ENCODE assay signal across 26 cellular contexts in genomic region chr13:48112896-48113525, GRCh38. TPM values are rescaled to one million over a fixed set of nuclear protein-coding genes. Genes with fewer than 3 reads are reported as not detected.
DNase-seq lines count a peak whose midpoint lies in the region; ATAC-seq, FAIRE-seq and TF ChIP-seq lines count a peak whose summit lies in the region.
"Had no signal": no experiment of that assay in that cellular context is flagged by ENCODE, and none has a peak within 500 bp of the region (broad histone marks: within the 10 kb centered on the region; RNA-seq: fewer than 3 reads in every experiment).

No MANE protein-coding gene starts in this region.

- H2AFZ ChIP-seq in K562 (ENCODE audit: low read depth, low read length) (no peak overlapping the region), smooth muscle cell (ENCODE audit: low read depth) (no peak overlapping the region)
- H2AFZ ChIP-seq: hepatocyte had no signal

- no peak overlapping the region for H3K4me2 ChIP-seq in K562 (ENCODE audit: insufficient read depth, low read length)
- H3K4me2 ChIP-seq in smooth muscle cell, result no peak overlapping the region
- H3K4me2 ChIP-seq: hepatocyte had no signal

- H4K20me1 ChIP-seq in K562 (replicated peaks; ENCODE audit: control insufficient read depth, insufficient read depth, low read length) (no peaks in the 10 kb centered on the region), smooth muscle cell (ENCODE audit: low read depth) (no peaks in the 10 kb centered on the region)

- ATAC-seq in activated naive CD8-positive, alpha-beta T cell treated with anti-CD3 and anti-CD28 coated beads, Interleukin-2, amount 50 U/mL, for 24 hours, result peak; percentile 76
- ATAC-seq in K562, result no peak
- ATAC-seq in lower lobe of right lung, result no peak
- no peak for ATAC-seq in pancreas
- ATAC-seq: gastrocnemius medialis, GM12878, left colon, PC-3 had no signal

- no peak overlapping the region for H3K9ac ChIP-seq in K562 (ENCODE audit: insufficient read depth in 1 of 2, low read depth in 2 of 2, low read length in 2 of 2)
- H3K9ac ChIP-seq in smooth muscle cell (ENCODE audit: low read depth), result no peak overlapping the region

- peak overlapping the region; percentile 5 for H3K27ac Mint-ChIP-seq in activated naive CD8-positive, alpha-beta T cell treated with anti-CD3 and anti-CD28 coated beads, Interleukin-2, amount 50 U/mL, for 24 hours
- H3K27ac Mint-ChIP-seq in activated naive CD8-positive, alpha-beta T cell treated with anti-CD3 and anti-CD28 coated beads for 36 hours, result no peak overlapping the region
- H3K27ac Mint-ChIP-seq: CD8-positive, alpha-beta memory T cell; T-helper 2 cell treated with Interferon-gamma antibody and Interleukin-4, amounts not matched to agents 5 μg/mL and 100 μg/mL, for 36 hours had no signal

- FAIRE-seq in K562 (lab: Jason Lieb, UNC) (no peak), pancreas (lab: Jason Lieb, UNC) (no peak)
- FAIRE-seq: endometrium, GM12878 had no signal

- no peaks in the 10 kb centered on the region for H3K9me3 Mint-ChIP-seq in activated naive CD8-positive, alpha-beta T cell treated with anti-CD3 and anti-CD28 coated beads, Interleukin-2, amount 50 U/mL, for 24 hours
- no peaks in the 10 kb centered on the region for H3K9me3 Mint-ChIP-seq in activated naive CD8-positive, alpha-beta T cell treated with anti-CD3 and anti-CD28 coated beads for 36 hours
- H3K9me3 Mint-ChIP-seq: CD8-positive, alpha-beta memory T cell; T-helper 2 cell treated with Interferon-gamma antibody and Interleukin-4, amounts not matched to agents 5 μg/mL and 100 μg/mL, for 36 hours had no signal

- H3K4me3 ChIP-seq in K562, result no peak overlapping the region
- no peak overlapping the region for H3K4me3 ChIP-seq in lower lobe of right lung
- no peak overlapping the region for H3K4me3 ChIP-seq in pancreas
- H3K4me3 ChIP-seq in smooth muscle cell, result no peak overlapping the region
- H3K4me3 ChIP-seq: gastrocnemius medialis, GM12878, HAP-1, hepatocyte, spleen, tibial nerve had no signal

- H3K27ac ChIP-seq in K562 (ENCODE audit: extremely low read depth, low read depth, low read length) (no peak overlapping the region), lower lobe of right lung (peak overlapping the region; percentile 13), pancreas (no peak overlapping the region), smooth muscle cell (ENCODE audit: low read depth) (no peak overlapping the region)
- H3K27ac ChIP-seq: hepatocyte, spleen had no signal

- H3K79me2 ChIP-seq in K562 (ENCODE audit: control insufficient read depth, insufficient read depth, low read length) (no peaks in the 10 kb centered on the region), smooth muscle cell (ENCODE audit: low read depth) (no peaks in the 10 kb centered on the region)
- H3K79me2 ChIP-seq: hepatocyte had no signal

- no peaks in the 10 kb centered on the region for H3K9me1 ChIP-seq in K562 (ENCODE audit: control insufficient read depth, insufficient read depth, low read length)

- no TSS peak for BruUV-seq in K562 (replicated peaks; lab: Mats Ljungman, UMichigan)

- CTCF ChIA-PET in K562 (lab: Yijun Ruan, JAX; ENCODE audit: low intra/inter-chr PET ratio), result no interaction called here

- H3K4me1 ChIP-seq in K562 (replicated peaks in 1 of 2; ENCODE audit: control insufficient read depth in 2 of 2, insufficient read depth in 2 of 2, low read length in 2 of 2), result no peaks in the 10 kb centered on the region
- H3K4me1 ChIP-seq in lower lobe of right lung, result peaks cover 23% of the 10 kb centered on the region
- H3K4me1 ChIP-seq in pancreas, result no peaks in the 10 kb centered on the region
- no peaks in the 10 kb centered on the region for H3K4me1 ChIP-seq in smooth muscle cell (ENCODE audit: low read depth)
- H3K4me1 ChIP-seq: BE2C, HAP-1 had no signal

- 0% methylated on average over 3 of the region's 4 CpGs for WGBS in K562 (ENCODE audit: insufficient coverage, low coverage, missing lambda C conversion rate)
- WGBS in pancreas, 2 donors, result 72 to 82% methylated on average over 4 of the region's 4 CpGs
- 82% methylated on average over 4 of the region's 4 CpGs for WGBS in smooth muscle cell (ENCODE audit: low lambda C conversion rate)

- H3K36me3 ChIP-seq in K562 (ENCODE audit: control insufficient read depth, insufficient read depth, low read length) (no peaks in the 10 kb centered on the region), lower lobe of right lung (no peaks in the 10 kb centered on the region), pancreas (no peaks in the 10 kb centered on the region), smooth muscle cell (ENCODE audit: low read depth) (no peaks in the 10 kb centered on the region)
- H3K36me3 ChIP-seq: BE2C, gastrocnemius medialis, HAP-1, spleen, tibial nerve had no signal

- TF ChIP-seq CTCF in K562 (IDR thresholded peaks at IDR 0.05 in 2 of 3, conservative IDR thresholded peaks at IDR 0.05 in 1 of 3; ENCODE audit: insufficient read depth in 2 of 3, low read depth in 1 of 3, low read length in 3 of 3) (no peak), lower lobe of right lung (IDR thresholded peaks at IDR 0.05) (no peak), pancreas (IDR thresholded peaks at IDR 0.05) (no peak), smooth muscle cell (IDR thresholded peaks at IDR 0.05; ENCODE audit: borderline replicate concordance, insufficient read depth, poor library complexity, severe bottlenecking) (no peak)

- intact Hi-C loops in K562 (cut with micrococcal nuclease), result no loop called here
- intact Hi-C loops in lower lobe of right lung (cut with DNase I), result no loop called here
- intact Hi-C loops in pancreas (cut with DNase I), result loop anchor here in 1 of 3 donors (10.0 kb wide), 1 partner anchor 472 kb away; no protein-coding TSS in a partner anchor

- no peak for TF ChIP-seq POLR2A in K562 (conservative IDR thresholded peaks at IDR 0.05)

- no peaks in the 10 kb centered on the region for H3F3A ChIP-seq in smooth muscle cell (ENCODE audit: low read depth)

- no peak for TF ChIP-seq EP300 in K562 (IDR thresholded peaks at IDR 0.05; ENCODE audit: low read length)

- no peaks in the 10 kb centered on the region for H3K9me3 ChIP-seq in K562 (replicated peaks; ENCODE audit: control insufficient read depth, insufficient read depth, low read depth, low read length)
- H3K9me3 ChIP-seq in lower lobe of right lung, result no peaks in the 10 kb centered on the region
- H3K9me3 ChIP-seq in pancreas, result no peaks in the 10 kb centered on the region
- H3K9me3 ChIP-seq in smooth muscle cell (replicated peaks; ENCODE audit: low read depth), result no peaks in the 10 kb centered on the region
- H3K9me3 ChIP-seq: BE2C, gastrocnemius medialis, HAP-1, spleen, tibial nerve had no signal

- in situ Hi-C loops in K562 (cut with MboI), result no loop called here

- no peak for TF ChIP-seq RAD21 in K562 (CRISPR knock-in tag; conservative IDR thresholded peaks at IDR 0.05 in 1 of 2, IDR thresholded peaks at IDR 0.05 in 1 of 2)

- DNase-seq in activated naive CD8-positive, alpha-beta T cell treated with anti-CD3 and anti-CD28 coated beads, Interleukin-2, amount 50 U/mL, for 24 hours, result no peak
- no peak for DNase-seq in activated naive CD8-positive, alpha-beta T cell treated with anti-CD3 and anti-CD28 coated beads for 36 hours
- peak; percentile 19 for DNase-seq in EH (ENCODE audit: low read depth)
- DNase-seq in K562 (ENCODE audit: extremely low read depth in 1 of 4, low spot score in 3 of 4), result no peak
- DNase-seq in lower lobe of right lung, result no peak
- DNase-seq in pancreas, result no peak
- DNase-seq in smooth muscle cell (lab: John Stamatoyannopoulos, UW; ENCODE audit: unreplicated experiment), result no peak
- no peak for DNase-seq in activated effector memory CD4-positive, alpha-beta T cell treated with anti-CD3 and anti-CD28 coated beads, Interleukin-2, amount 50 U/mL, for 16 hours
- DNase-seq: activated gamma-delta T cell treated with Interleukin-2 at 50 U/mL for 16 hours; BE2C; CD8-positive, alpha-beta memory T cell; gastrocnemius medialis; Karpas-422; left colon; NCI-H1417; NCI-H2029; NCI-H524 treated with DMSO at 0.1 percent for 48 hours; NK-92 treated with Interleukin-12 subunit alpha and Interleukin-12 subunit beta, amount 100 ng/mL, for 24 hours; PC-3; spleen had no signal

- peaks cover 8% of the 10 kb centered on the region for H3K27me3 Mint-ChIP-seq in activated naive CD8-positive, alpha-beta T cell treated with anti-CD3 and anti-CD28 coated beads, Interleukin-2, amount 50 U/mL, for 24 hours
- H3K27me3 Mint-ChIP-seq in activated naive CD8-positive, alpha-beta T cell treated with anti-CD3 and anti-CD28 coated beads for 36 hours, result no peaks in the 10 kb centered on the region

- no peak overlapping the region for H3K4me3 Mint-ChIP-seq in activated naive CD8-positive, alpha-beta T cell treated with anti-CD3 and anti-CD28 coated beads, Interleukin-2, amount 50 U/mL, for 24 hours
- H3K4me3 Mint-ChIP-seq in activated naive CD8-positive, alpha-beta T cell treated with anti-CD3 and anti-CD28 coated beads for 36 hours, result no peak overlapping the region
- H3K4me3 Mint-ChIP-seq: CD8-positive, alpha-beta memory T cell; T-helper 2 cell treated with Interferon-gamma antibody and Interleukin-4, amounts not matched to agents 5 μg/mL and 100 μg/mL, for 36 hours had no signal

- H3K27me3 ChIP-seq in K562 (ENCODE audit: control insufficient read depth in 2 of 2, insufficient read depth in 2 of 2, low read length in 2 of 2) (no peaks in the 10 kb centered on the region), lower lobe of right lung (ENCODE audit: low read depth) (no peaks in the 10 kb centered on the region), pancreas (no peaks in the 10 kb centered on the region), smooth muscle cell (ENCODE audit: low read depth) (no peaks in the 10 kb centered on the region)
- H3K27me3 ChIP-seq: BE2C, gastrocnemius medialis, hepatocyte, spleen, tibial nerve had no signal

- POLR2A ChIA-PET in K562 (lab: Yijun Ruan, JAX), result interaction anchor here (0.7 kb wide), 1 partner anchor 69 kb away, joined by 3 read pairs; no protein-coding TSS in a partner anchor

- no peaks in the 10 kb centered on the region for H3K36me3 Mint-ChIP-seq in activated naive CD8-positive, alpha-beta T cell treated with anti-CD3 and anti-CD28 coated beads, Interleukin-2, amount 50 U/mL, for 24 hours (ENCODE audit: low read depth)
- no peaks in the 10 kb centered on the region for H3K36me3 Mint-ChIP-seq in activated naive CD8-positive, alpha-beta T cell treated with anti-CD3 and anti-CD28 coated beads for 36 hours

- H3K4me1 Mint-ChIP-seq in activated naive CD8-positive, alpha-beta T cell treated with anti-CD3 and anti-CD28 coated beads, Interleukin-2, amount 50 U/mL, for 24 hours, result peaks cover 13% of the 10 kb centered on the region
- H3K4me1 Mint-ChIP-seq in activated naive CD8-positive, alpha-beta T cell treated with anti-CD3 and anti-CD28 coated beads for 36 hours, result peaks cover 4% of the 10 kb centered on the region

RNA-seq across cellular contexts. Expression of gene MED4, which starts 18.1 kb away (rescaled TPM):
- 10 to 100 TPM; 66.3 to 66.8 TPM for total RNA-seq in activated naive CD8-positive, alpha-beta T cell treated with anti-CD3 and anti-CD28 coated beads for 36 hours
- total RNA-seq in K562 (2011; cell fraction: chromatin; rRNA removed; ENCODE audit: low replicate concordance), result 5.6 and 20.3 TPM in 2 replicates
- total RNA-seq in K562 (2011; cell fraction: nucleolus; rRNA removed), result 5.7 and 7.8 TPM in 2 replicates
- 10.4 and 21.2 TPM in 2 replicates for total RNA-seq in K562 (2011; cell fraction: nucleoplasm; rRNA removed)
- 22.2 and 24.5 TPM in 2 replicates for total RNA-seq in K562 (2014; rRNA removed)
- 35.7 and 45.1 TPM in 2 replicates for total RNA-seq in K562 (2014; rRNA removed; fragmentation: Illumina TruSeq; extraction: Trizol)
- 33.8 and 35.2 TPM in 2 replicates for total RNA-seq in K562 (2015; rRNA removed; fragmentation: Illumina TruSeq; extraction: Trizol)
- 29.9 and 34.1 TPM in 2 replicates for total RNA-seq in K562 (2021)
- polyA plus RNA-seq in K562 (2011; rRNA removed), result 61.5 and 80.8 TPM in 2 replicates
- 22.5 and 37.4 TPM in 2 replicates for polyA plus RNA-seq in K562 (2011; cell fraction: cytosol; rRNA removed)
- polyA plus RNA-seq in K562 (2011; cell fraction: nucleus; rRNA removed), result 11.1 and 16.6 TPM in 2 replicates
- 25.7 and 37.5 TPM in 2 replicates for polyA plus RNA-seq in K562 (2012)
- polyA plus RNA-seq in K562 (2014; fragmentation: Illumina TruSeq; extraction: Trizol), result 59.6 and 63.6 TPM in 2 replicates
- 10 to 100 TPM; 73.5 to 87.3 TPM for polyA plus RNA-seq in K562 (2014; fragmentation: Nextera tagmentation; extraction: Ambion mirVana)
- 55.3 and 58.3 TPM in 2 replicates for polyA plus RNA-seq in K562 (2014; rRNA removed)
- 26.2 and 26.9 TPM in 2 replicates for polyA minus RNA-seq in K562 (2011; rRNA and poly(A)+ RNA removed)
- polyA minus RNA-seq in K562 (2011; cell fraction: cytosol; rRNA and poly(A)+ RNA removed), result 11.5 and 20.2 TPM in 2 replicates
- polyA minus RNA-seq in K562 (2011; cell fraction: nucleus; rRNA and poly(A)+ RNA removed), result 4.2 and 12.6 TPM in 2 replicates
- 41.4 TPM for total RNA-seq in lower lobe of right lung
- 10 to 100 TPM; 12.0 to 19.6 (median 14.3) TPM for total RNA-seq in pancreas
- 10 to 100 TPM; 23.3 to 34.9 TPM for polyA plus RNA-seq in pancreas
- 42.8 and 47.7 TPM in 2 replicates for total RNA-seq in smooth muscle cell
- 59.9 and 63.9 TPM in 2 replicates for polyA plus RNA-seq in smooth muscle cell
